ENCODE assay signal across 1 cellular context in the genomic region with DNA sequence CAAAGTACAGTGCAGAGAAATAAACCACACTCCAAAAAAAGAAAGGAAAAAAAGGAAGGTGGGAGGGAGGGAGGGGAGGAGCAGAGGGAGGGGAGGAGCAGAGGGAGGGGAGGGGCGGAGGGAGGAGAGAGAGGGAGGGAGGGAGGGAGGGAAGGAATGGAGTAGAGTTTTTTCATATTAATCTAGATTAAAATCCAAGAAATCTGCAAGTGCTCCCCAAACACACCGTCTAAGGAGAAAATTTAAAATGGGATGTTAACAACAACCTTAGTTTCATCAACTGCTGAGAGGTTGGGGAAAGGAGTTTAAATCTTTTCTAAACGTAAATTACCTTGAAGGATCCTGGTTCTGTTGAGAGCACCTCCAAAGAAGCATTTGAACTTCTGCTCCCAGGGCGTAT.
TF ChIP-seq lines count a peak whose summit lies in the region.

No MANE protein-coding gene starts in this region.

TF ChIP-seq in GM23338, 12 proteins besides CTCF, POLR2A, EP300 and RAD21 (continued from another document):
- no peak for TF ChIP-seq EZH2 (IDR thresholded peaks at IDR 0.05; ENCODE audit: low read depth, unreplicated experiment)
- no peak for TF ChIP-seq POLR2AphosphoS5 (IDR thresholded peaks at IDR 0.05; ENCODE audit: low read depth)
